ENCODE assay signal across 8 cellular contexts in genomic region chr18:50203801-50204604, GRCh38.
DNase-seq lines count a peak whose midpoint lies in the region; ATAC-seq lines count a peak whose summit lies in the region.

No MANE protein-coding gene starts in this region.

- DNase-seq in SIG-M5 treated with dmso at 0.1 percent for 504 hours (lab: John Stamatoyannopoulos, UW; ENCODE audit: unreplicated experiment) (peak; percentile 27), SIG-M5 (lab: John Stamatoyannopoulos, UW) (no peak), NCI-H1048 (lab: John Stamatoyannopoulos, UW) (peak; percentile 9), SW480 (ENCODE audit: low spot score) (peak; percentile 39), foreskin melanocyte (peak; percentile 11), pons (ENCODE audit: low spot score) (peak; percentile 41), GOT3 (lab: John Stamatoyannopoulos, UW) (no peak)

- no peak for ATAC-seq in HG03432 (IDR thresholded peaks at IDR 0.05; ENCODE audit: unreplicated experiment)

Comparison
In these comparisons a context has a peak if more than half of its experiments do, and no peak if none do; other contexts are left out.
1. DNase-seq: peak in SIG-M5 treated with dmso at 0.1 percent for 504 hours (single experiment), NCI-H1048 (single experiment), SW480 (single experiment), foreskin melanocyte (single experiment) and pons (single experiment); none in SIG-M5 (single experiment) and GOT3 (single experiment).